Comparison of ENCODE assay signal across 8 cellular contexts in the genomic region with DNA sequence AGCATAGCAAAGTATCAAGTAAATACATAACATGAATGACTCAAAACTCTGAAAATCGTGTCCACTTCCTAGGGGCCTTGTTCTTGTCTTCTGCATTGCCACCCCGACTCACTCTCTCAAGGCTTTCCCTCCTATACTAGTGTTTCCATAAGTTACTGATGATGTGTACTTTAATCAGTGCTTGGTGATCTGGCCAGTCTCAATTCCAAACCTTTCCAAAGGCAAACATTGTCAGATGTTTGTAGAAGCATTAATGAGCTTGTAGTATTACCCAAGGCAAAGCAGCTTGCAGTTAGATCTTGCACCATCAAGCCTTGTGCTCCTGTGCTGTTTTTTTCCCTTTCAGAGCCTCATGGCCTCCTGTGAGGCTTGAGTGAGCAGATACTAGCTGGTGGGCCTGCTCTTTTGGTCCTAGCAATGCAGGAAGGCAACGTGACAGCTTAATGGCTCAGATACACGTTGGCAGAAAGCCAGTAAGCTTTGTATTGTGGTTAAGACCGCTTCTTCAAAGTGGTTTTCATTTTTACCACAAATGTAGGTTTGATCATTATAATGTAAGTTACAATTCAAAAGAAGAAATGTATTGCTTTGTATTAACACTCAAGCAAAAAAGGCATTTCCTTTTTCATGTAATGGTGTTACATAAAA. TPM values are rescaled to one million over a fixed set of nuclear protein-coding genes. Genes with fewer than 3 reads are reported as not detected.
A peak's percentile ranks its signal among the peaks of the same experiment; 100 is the strongest.
DNase-seq lines count a peak whose midpoint lies in the region; ATAC-seq lines count a peak whose summit lies in the region.

No MANE protein-coding gene starts in this region.

- no peak overlapping the region for H4K91ac ChIP-seq in neuronal stem cell (ENCODE audit: low read depth, low read length, poor library complexity)

- H2AK5ac ChIP-seq in neuronal stem cell (ENCODE audit: low read depth, low read length), result no peak overlapping the region

- H3K79me1 ChIP-seq in neuronal stem cell (ENCODE audit: low read depth, low read length), result peaks cover 3% of the 10 kb centered on the region

- H2BK12ac ChIP-seq in neuronal stem cell (ENCODE audit: low read length), result no peak overlapping the region

- no peak overlapping the region for H3K4me3 ChIP-seq in neuronal stem cell (ENCODE audit: low read length in 2 of 2)

- peaks cover 0 to 4% of the 10 kb centered on the region in 2 donors for H3K36me3 ChIP-seq in neuronal stem cell (replicated peaks in 1 of 2; ENCODE audit: control insufficient read depth in 2 of 2, insufficient read depth in 2 of 2, low read length in 2 of 2)

- H2BK15ac ChIP-seq in neuronal stem cell (ENCODE audit: low read length), result no peak overlapping the region

- H3K4me1 ChIP-seq in neuronal stem cell (ENCODE audit: control insufficient read depth in 2 of 2, insufficient read depth in 1 of 2, low read depth in 1 of 2, low read length in 2 of 2), result peaks cover 8 to 10% of the 10 kb centered on the region in 2 donors

- no peak overlapping the region for H3K9ac ChIP-seq in neuronal stem cell (ENCODE audit: low read depth, low read length, poor library complexity)

- peak; percentile 32 for DNase-seq in activated naive CD4-positive, alpha-beta T cell treated with Interleukin-2 at 50 U/mL for 16 hours
- DNase-seq in activated naive CD4-positive, alpha-beta T cell (lab: John Stamatoyannopoulos, UW), result no peak
- DNase-seq in NAMALWA (ENCODE audit: low spot score) (peak; percentile 70), T-helper 22 cell (ENCODE audit: low read depth) (peak; percentile 23), cerebellum (ENCODE audit: low spot score) (peak; percentile 6), neuronal stem cell (ENCODE audit: low spot score) (no peak)

- no peak overlapping the region for H3K4me2 ChIP-seq in neuronal stem cell (ENCODE audit: insufficient read depth, low read length, poor library complexity, severe bottlenecking)

- H3K4ac ChIP-seq in neuronal stem cell (ENCODE audit: low read length), result no peak overlapping the region

- no peak overlapping the region for H2BK5ac ChIP-seq in neuronal stem cell (ENCODE audit: low read length)

- H2AFZ ChIP-seq in neuronal stem cell (ENCODE audit: low read length), result no peak overlapping the region

- H3K14ac ChIP-seq in neuronal stem cell (ENCODE audit: low read length), result no peak overlapping the region

- no peaks in the 10 kb centered on the region for H3K9me3 ChIP-seq in neuronal stem cell (replicated peaks in 1 of 2; ENCODE audit: control insufficient read depth in 2 of 2, insufficient read depth in 1 of 2, low read depth in 1 of 2, low read length in 2 of 2)

- WGBS in neuronal stem cell (ENCODE audit: extremely low coverage in 2 of 2, insufficient read length in 2 of 2, insufficient replicate concordance in 1 of 2), 2 donors, result no CpG with 5 or more reads among the region's 5 CpGs

- ATAC-seq in HG02571 (IDR thresholded peaks at IDR 0.05; ENCODE audit: unreplicated experiment), result peak; percentile 90
- no peak for ATAC-seq in HG02973 (IDR thresholded peaks at IDR 0.05; ENCODE audit: unreplicated experiment)

- no peaks in the 10 kb centered on the region for H3K27me3 ChIP-seq in neuronal stem cell (ENCODE audit: control insufficient read depth in 3 of 3, insufficient read depth in 3 of 3, low read depth in 1 of 3, low read length in 3 of 3)

- H2BK120ac ChIP-seq in neuronal stem cell (ENCODE audit: low read depth, low read length), result no peak overlapping the region

- no peak overlapping the region for H4K8ac ChIP-seq in neuronal stem cell (ENCODE audit: low read depth, low read length)

- H3K27ac ChIP-seq in neuronal stem cell (replicated peaks; ENCODE audit: low read length), result peak overlapping the region; percentile 1

- no peak overlapping the region for H3K23ac ChIP-seq in neuronal stem cell (ENCODE audit: low read depth, low read length, poor library complexity)

- no peak overlapping the region for H3K18ac ChIP-seq in neuronal stem cell (ENCODE audit: low read length)

RNA-seq across cellular contexts. Expression of a gene that starts 51.8 kb away (rescaled TPM):
- total RNA-seq in cerebellum, result 89.9 TPM
- 102 TPM for polyA plus RNA-seq in neuronal stem cell (2013, experiment 1 of 2)
- 105 TPM for polyA plus RNA-seq in neuronal stem cell (2013, experiment 2 of 2)

Comparison
In these comparisons a context has a peak if more than half of its experiments do, and no peak if none do; other contexts are left out.
1. DNase-seq: peak in activated naive CD4-positive, alpha-beta T cell treated with Interleukin-2 at 50 U/mL for 16 hours (single experiment), NAMALWA (single experiment), T-helper 22 cell (single experiment) and cerebellum (single experiment); none in activated naive CD4-positive, alpha-beta T cell (0 of 4) and neuronal stem cell (single experiment).